ENCODE assay signal across 14 cellular contexts in genomic region chr2:65661980-65662653, GRCh38.
DNase-seq lines count a peak whose midpoint lies in the region; ATAC-seq and TF ChIP-seq lines count a peak whose summit lies in the region.
"Had no signal": no experiment of that assay in that cellular context is flagged by ENCODE, and none has a peak within 500 bp of the region (broad histone marks: within the 10 kb centered on the region; RNA-seq: fewer than 3 reads in every experiment).

No MANE protein-coding gene starts in this region.

- peaks cover 18% of the 10 kb centered on the region for H3F3A ChIP-seq in GM23248 (ENCODE audit: insufficient read depth)
- peaks cover 5% of the 10 kb centered on the region for H3F3A ChIP-seq in smooth muscle cell (ENCODE audit: low read depth)

- H2AFZ ChIP-seq in GM23248, result no peak overlapping the region
- H2AFZ ChIP-seq in smooth muscle cell (ENCODE audit: low read depth), result no peak overlapping the region

- H3K27ac ChIP-seq in GM23248 (no peak overlapping the region), smooth muscle cell (ENCODE audit: low read depth) (peak overlapping the region; percentile 78)

- in situ Hi-C loops in GM23248 (cut with MboI), result no loop called here

- H3K4me3 ChIP-seq in GM23248 (peak overlapping the region; percentile 50), smooth muscle cell (no peak overlapping the region)
- H3K4me3 ChIP-seq: K562 had no signal

- H3K4me1 ChIP-seq in GM23248 (ENCODE audit: insufficient read depth) (peaks cover 13% of the 10 kb centered on the region), smooth muscle cell (ENCODE audit: low read depth) (peaks cover 15% of the 10 kb centered on the region)

- ATAC-seq in HG02885 (IDR thresholded peaks at IDR 0.05; ENCODE audit: poor library complexity, unreplicated experiment), result no peak
- no peak for ATAC-seq in GM21367 (IDR thresholded peaks at IDR 0.05; ENCODE audit: unreplicated experiment)
- ATAC-seq: activated T-cell treated with anti-CD3 and anti-CD28 coated beads, Interleukin-2, amount 50 U/mL, for 4 hours; K562; stimulated activated naive B cell treated with anti-CD40 and anti-IgM and Interleukin-4, amounts not matched to agents 10 μg/mL and 1 μg/mL and 100 μg/mL, for 72 hours had no signal

- H3K9me3 ChIP-seq in GM23248 (ENCODE audit: low read depth) (no peaks in the 10 kb centered on the region), smooth muscle cell (replicated peaks; ENCODE audit: low read depth) (no peaks in the 10 kb centered on the region)

- peak; percentile 43 for DNase-seq in GM23248
- DNase-seq in T1000 (lab: John Stamatoyannopoulos, UW), result peak; percentile 11
- DNase-seq in kidney tubule cell (ENCODE audit: low spot score), result peak; percentile 13
- DNase-seq in smooth muscle cell (lab: John Stamatoyannopoulos, UW; ENCODE audit: unreplicated experiment), result no peak
- DNase-seq in NCI-H774 (lab: John Stamatoyannopoulos, UW), result no peak
- no peak for DNase-seq in stimulated activated CD4-positive, alpha-beta T cell treated with anti-CD3 and anti-CD28 coated beads, Interleukin-15, amount 100 ng/mL, for 24 hours
- DNase-seq: activated T-cell treated with anti-CD3 and anti-CD28 coated beads, Interleukin-2, amount 50 U/mL, for 4 hours; hippocampal formation; NCI-H187 treated with DMSO at 0.1 percent for 48 hours; stimulated activated CD4-positive, alpha-beta T cell treated with anti-CD3 and anti-CD28 coated beads, Interleukin-4, amount 100 ng/mL, for 24 hours; stimulated activated naive B cell treated with anti-CD40 and anti-IgM and Interleukin-4, amounts not matched to agents 10 μg/mL and 1 μg/mL and 100 μg/mL, for 72 hours had no signal

- no peaks in the 10 kb centered on the region for H4K20me1 ChIP-seq in GM23248 (ENCODE audit: insufficient read depth)
- H4K20me1 ChIP-seq in smooth muscle cell (ENCODE audit: low read depth), result no peaks in the 10 kb centered on the region

- H3K36me3 ChIP-seq in GM23248 (ENCODE audit: low read depth) (no peaks in the 10 kb centered on the region), smooth muscle cell (ENCODE audit: low read depth) (no peaks in the 10 kb centered on the region)

- H3K79me2 ChIP-seq in GM23248 (ENCODE audit: insufficient read depth) (no peaks in the 10 kb centered on the region), smooth muscle cell (ENCODE audit: low read depth) (no peaks in the 10 kb centered on the region)

- no peak for TF ChIP-seq CTCF in smooth muscle cell (IDR thresholded peaks at IDR 0.05; ENCODE audit: borderline replicate concordance, insufficient read depth, poor library complexity, severe bottlenecking)

- H3K27me3 ChIP-seq in GM23248 (replicated peaks; ENCODE audit: insufficient read depth) (peaks cover 44% of the 10 kb centered on the region), smooth muscle cell (ENCODE audit: low read depth) (no peaks in the 10 kb centered on the region)

- peak overlapping the region; percentile 68 for H3K4me2 ChIP-seq in GM23248 (ENCODE audit: unreplicated experiment)
- H3K4me2 ChIP-seq in smooth muscle cell, result peak overlapping the region; percentile 58

- 66 to 67% methylated on average over 8 of the region's 8 CpGs for WGBS in GM23248 (ENCODE audit: low coverage in 1 of 2, low lambda C conversion rate in 2 of 2, missing lambda C conversion rate in 2 of 2), 2 experiments
- WGBS in smooth muscle cell (ENCODE audit: low lambda C conversion rate), result 80% methylated on average over 8 of the region's 8 CpGs

- no peaks in the 10 kb centered on the region for H3K9me2 ChIP-seq in GM23248 (ENCODE audit: insufficient read depth)

- no peak overlapping the region for H3K9ac ChIP-seq in GM23248
- no peak overlapping the region for H3K9ac ChIP-seq in smooth muscle cell (ENCODE audit: low read depth)

Comparison
In these comparisons a context has a peak if more than half of its experiments do, and no peak if none do; other contexts are left out.
1. DNase-seq: peak in GM23248 (single experiment), T1000 (single experiment) and kidney tubule cell (single experiment); none in smooth muscle cell (single experiment), NCI-H774 (single experiment) and stimulated activated CD4-positive, alpha-beta T cell treated with anti-CD3 and anti-CD28 coated beads, Interleukin-15, amount 100 ng/mL, for 24 hours (single experiment).